ENCODE assay signal across 23 cellular contexts in genomic region chr12:130198663-130199060, GRCh38. TPM values are rescaled to one million over a fixed set of nuclear protein-coding genes. Genes with fewer than 3 reads are reported as not detected.
"Had no signal": no experiment of that assay in that cellular context is flagged by ENCODE, and none has a peak within 500 bp of the region (broad histone marks: within the 10 kb centered on the region; RNA-seq: fewer than 3 reads in every experiment).

No MANE protein-coding gene starts in this region.

- H3K9me3 Mint-ChIP-seq: activated CD4-positive, alpha-beta memory T cell treated with anti-CD3 and anti-CD28 coated beads for 36 hours; activated naive CD4-positive, alpha-beta T cell treated with anti-CD3 and anti-CD28 coated beads, Interleukin-2, amount 10 ng/mL, durations not matched to agents 7 days and 5 days; activated naive CD8-positive, alpha-beta T cell treated with anti-CD3 and anti-CD28 coated beads, Interleukin-2, amount 10 ng/mL, durations not matched to agents 7 days and 5 days; activated T-cell treated with anti-CD3 and anti-CD28 coated beads, Interleukin-2, amount 50 U/mL, for 24 hours had no signal

- H3K4me1 Mint-ChIP-seq: activated CD4-positive, alpha-beta T cell treated with anti-CD3 and anti-CD28 coated beads for 36 hours; activated CD4-positive, alpha-beta T cell treated with anti-CD3 and anti-CD28 coated beads, Interleukin-2, amount 10 ng/mL, durations not matched to agents 24 days and 14 days; activated naive CD4-positive, alpha-beta T cell treated with anti-CD3 and anti-CD28 coated beads, Interleukin-2, amount 10 ng/mL, durations not matched to agents 7 days and 5 days; activated naive CD8-positive, alpha-beta T cell treated with anti-CD3 and anti-CD28 coated beads, Interleukin-2, amount 10 ng/mL, durations not matched to agents 7 days and 5 days had no signal

- H3K27ac Mint-ChIP-seq: activated CD4-positive, alpha-beta memory T cell treated with anti-CD3 and anti-CD28 coated beads for 36 hours; activated CD4-positive, alpha-beta T cell treated with anti-CD3 and anti-CD28 coated beads for 36 hours; activated CD4-positive, alpha-beta T cell treated with anti-CD3 and anti-CD28 coated beads, Interleukin-2, amount 10 ng/mL, durations not matched to agents 24 days and 14 days; activated naive CD4-positive, alpha-beta T cell treated with anti-CD3 and anti-CD28 coated beads, Interleukin-2, amount 10 ng/mL, durations not matched to agents 7 days and 5 days; activated naive CD4-positive, alpha-beta T cell treated with anti-CD3 and anti-CD28 coated beads, Interleukin-2, amount 50 U/mL, for 72 hours; activated naive CD8-positive, alpha-beta T cell treated with anti-CD3 and anti-CD28 coated beads, Interleukin-2, amount 10 ng/mL, durations not matched to agents 7 days and 5 days; activated T-cell treated with anti-CD3 and anti-CD28 coated beads, Interleukin-2, amount 50 U/mL, for 24 hours; activated T-cell treated with anti-CD3 and anti-CD28 coated beads, Interleukin-2, amount 50 U/mL, for 72 hours; brain had no signal

- H3K36me3 Mint-ChIP-seq: activated CD4-positive, alpha-beta memory T cell treated with anti-CD3 and anti-CD28 coated beads for 36 hours; activated naive CD4-positive, alpha-beta T cell treated with anti-CD3 and anti-CD28 coated beads, Interleukin-2, amount 10 ng/mL, durations not matched to agents 7 days and 5 days; activated naive CD8-positive, alpha-beta T cell treated with anti-CD3 and anti-CD28 coated beads, Interleukin-2, amount 10 ng/mL, durations not matched to agents 7 days and 5 days; brain had no signal

- DNase-seq: activated CD4-positive, alpha-beta memory T cell treated with anti-CD3 and anti-CD28 coated beads for 36 hours; activated CD4-positive, alpha-beta T cell treated with anti-CD3 and anti-CD28 coated beads for 36 hours; activated CD4-positive, alpha-beta T cell treated with anti-CD3 and anti-CD28 coated beads, Interleukin-2, amount 10 ng/mL, durations not matched to agents 24 days and 14 days; activated CD4-positive, CD25-positive, alpha-beta regulatory T cell; activated CD4-positive, CD25-positive, alpha-beta regulatory T cell treated with anti-CD3 and anti-CD28 coated beads, Interleukin-2, amount 50 U/mL, for 72 hours; activated CD8-positive, alpha-beta memory T cell treated with anti-CD3 and anti-CD28 coated beads, Interleukin-2, amount 50 U/mL, for 48 hours; activated gamma-delta T cell; activated naive CD4-positive, alpha-beta T cell; activated naive CD4-positive, alpha-beta T cell treated with anti-CD3 and anti-CD28 coated beads, Interleukin-2, amount 10 ng/mL, durations not matched to agents 7 days and 5 days; activated naive CD8-positive, alpha-beta T cell treated with anti-CD3 and anti-CD28 coated beads, Interleukin-2, amount 10 ng/mL, durations not matched to agents 7 days and 5 days; activated T-cell treated with anti-CD3 and anti-CD28 coated beads for 4 hours; activated T-cell treated with anti-CD3 and anti-CD28 coated beads, Interleukin-2, amount 50 U/mL, for 24 hours; activated T-cell treated with anti-CD3 and anti-CD28 coated beads, Interleukin-2, amount 50 U/mL, for 72 hours; central memory CD4-positive, alpha-beta T cell; colonic mucosa; effector CD8-positive, alpha-beta T cell; erythroblast; foreskin keratinocyte; gastrocnemius medialis; T-helper 2 cell had no signal

- H3K27me3 Mint-ChIP-seq: activated CD4-positive, alpha-beta memory T cell treated with anti-CD3 and anti-CD28 coated beads for 36 hours; activated CD4-positive, alpha-beta T cell treated with anti-CD3 and anti-CD28 coated beads, Interleukin-2, amount 10 ng/mL, durations not matched to agents 24 days and 14 days; activated naive CD4-positive, alpha-beta T cell treated with anti-CD3 and anti-CD28 coated beads, Interleukin-2, amount 10 ng/mL, durations not matched to agents 7 days and 5 days; activated naive CD8-positive, alpha-beta T cell treated with anti-CD3 and anti-CD28 coated beads, Interleukin-2, amount 10 ng/mL, durations not matched to agents 7 days and 5 days had no signal

- ATAC-seq: activated CD4-positive, alpha-beta T cell treated with anti-CD3 and anti-CD28 coated beads for 36 hours; activated naive CD4-positive, alpha-beta T cell treated with anti-CD3 and anti-CD28 coated beads, Interleukin-2, amount 50 U/mL, for 72 hours; activated T-cell treated with anti-CD3 and anti-CD28 coated beads, Interleukin-2, amount 50 U/mL, for 72 hours; foreskin keratinocyte; gastrocnemius medialis had no signal

- H3K4me3 Mint-ChIP-seq: activated CD4-positive, alpha-beta memory T cell treated with anti-CD3 and anti-CD28 coated beads for 36 hours; activated CD4-positive, alpha-beta T cell treated with anti-CD3 and anti-CD28 coated beads for 36 hours; activated CD4-positive, alpha-beta T cell treated with anti-CD3 and anti-CD28 coated beads, Interleukin-2, amount 10 ng/mL, durations not matched to agents 24 days and 14 days; activated naive CD4-positive, alpha-beta T cell treated with anti-CD3 and anti-CD28 coated beads, Interleukin-2, amount 10 ng/mL, durations not matched to agents 7 days and 5 days; activated naive CD8-positive, alpha-beta T cell treated with anti-CD3 and anti-CD28 coated beads, Interleukin-2, amount 10 ng/mL, durations not matched to agents 7 days and 5 days; activated T-cell treated with anti-CD3 and anti-CD28 coated beads, Interleukin-2, amount 50 U/mL, for 24 hours; activated T-cell treated with anti-CD3 and anti-CD28 coated beads, Interleukin-2, amount 50 U/mL, for 72 hours; brain had no signal

RNA-seq across cellular contexts. Expression of gene FZD10, which starts 36.4 kb away (rescaled TPM):
- total RNA-seq: activated CD4-positive, alpha-beta memory T cell treated with anti-CD3 and anti-CD28 coated beads for 36 hours; activated CD4-positive, alpha-beta T cell treated with anti-CD3 and anti-CD28 coated beads for 36 hours; activated CD4-positive, alpha-beta T cell treated with anti-CD3 and anti-CD28 coated beads, Interleukin-2, amount 10 ng/mL, durations not matched to agents 24 days and 14 days; activated naive CD4-positive, alpha-beta T cell treated with anti-CD3 and anti-CD28 coated beads, Interleukin-2, amount 50 U/mL, for 72 hours; activated naive CD8-positive, alpha-beta T cell treated with anti-CD3 and anti-CD28 coated beads, Interleukin-2, amount 10 ng/mL, durations not matched to agents 7 days and 5 days; activated T-cell treated with anti-CD3 and anti-CD28 coated beads, Interleukin-2, amount 50 U/mL, for 72 hours; T-helper 1 cell treated with Interleukin-12 subunit alpha and Interleukin-12 subunit beta and Interleukin-4 antibody, amounts not matched to agents 30 ng/mL and 1 ng/mL, for 36 hours had no signal
